ENCODE assay signal across 20 cellular contexts in genomic region chr5:82167372-82167771, GRCh38.
"Had no signal": no experiment of that assay in that cellular context is flagged by ENCODE, and none has a peak within 500 bp of the region (broad histone marks: within the 10 kb centered on the region; RNA-seq: fewer than 3 reads in every experiment).

No MANE protein-coding gene starts in this region.

- H3K36me3 ChIP-seq: ascending aorta, breast epithelium, prostate gland, suprapubic skin had no signal

- H3K9me3 ChIP-seq: ascending aorta, breast epithelium, prostate gland, suprapubic skin had no signal

- H3K27me3 Mint-ChIP-seq: activated naive CD4-positive, alpha-beta T cell treated with anti-CD3 and anti-CD28 coated beads, Interleukin-2, amount 10 ng/mL, durations not matched to agents 7 days and 5 days; dendritic cell treated with granulocyte-macrophage colony-stimulating factor and Interleukin-4, amounts not matched to agents 40 ng/mL and 50 ng/mL, for 4 days; type B pancreatic cell had no signal

- H3K4me3 Mint-ChIP-seq: activated naive CD4-positive, alpha-beta T cell treated with anti-CD3 and anti-CD28 coated beads, Interleukin-2, amount 10 ng/mL, durations not matched to agents 7 days and 5 days; dendritic cell treated with granulocyte-macrophage colony-stimulating factor and Interleukin-4, amounts not matched to agents 40 ng/mL and 50 ng/mL, for 4 days; nephron progenitor cell; type B pancreatic cell had no signal

- H3K27me3 ChIP-seq: ascending aorta, breast epithelium, suprapubic skin had no signal

- H3K27ac Mint-ChIP-seq: activated naive CD4-positive, alpha-beta T cell treated with anti-CD3 and anti-CD28 coated beads, Interleukin-2, amount 10 ng/mL, durations not matched to agents 7 days and 5 days; dendritic cell treated with granulocyte-macrophage colony-stimulating factor and Interleukin-4, amounts not matched to agents 40 ng/mL and 50 ng/mL, for 4 days; nephron progenitor cell; type B pancreatic cell had no signal

- H3K27ac ChIP-seq: ascending aorta, breast epithelium, prostate gland, suprapubic skin had no signal

- ATAC-seq: right cardiac atrium; stimulated activated naive CD8-positive, alpha-beta T cell treated with anti-CD3 and anti-CD28 coated beads, Interleukin-15, Interleukin-2, amounts not matched to agents 100 U/mL and 50 U/mL, for 24 hours had no signal

- FAIRE-seq: keratinocyte, small intestine had no signal

- H3K4me1 Mint-ChIP-seq: activated naive CD4-positive, alpha-beta T cell treated with anti-CD3 and anti-CD28 coated beads, Interleukin-2, amount 10 ng/mL, durations not matched to agents 7 days and 5 days had no signal

- H3K9me3 Mint-ChIP-seq: activated naive CD4-positive, alpha-beta T cell treated with anti-CD3 and anti-CD28 coated beads, Interleukin-2, amount 10 ng/mL, durations not matched to agents 7 days and 5 days; dendritic cell treated with granulocyte-macrophage colony-stimulating factor and Interleukin-4, amounts not matched to agents 40 ng/mL and 50 ng/mL, for 4 days; nephron progenitor cell; type B pancreatic cell had no signal

- H3K36me3 Mint-ChIP-seq: activated naive CD4-positive, alpha-beta T cell treated with anti-CD3 and anti-CD28 coated beads, Interleukin-2, amount 10 ng/mL, durations not matched to agents 7 days and 5 days had no signal

- H3K4me1 ChIP-seq: breast epithelium had no signal

- H3K4me3 ChIP-seq: ascending aorta, breast epithelium, prostate gland, suprapubic skin had no signal

- DNase-seq: activated CD4-positive, alpha-beta T cell treated with anti-CD3 and anti-CD28 coated beads for 1 hour; activated CD4-positive, alpha-beta T cell treated with anti-CD3 and anti-CD28 coated beads, Interleukin-2, amount 50 U/mL, for 4 hours; activated naive CD4-positive, alpha-beta T cell treated with anti-CD3 and anti-CD28 coated beads, Interleukin-2, amount 10 ng/mL, durations not matched to agents 7 days and 5 days; cerebellar nuclear complex; effector memory CD4-positive, alpha-beta T cell; foreskin fibroblast; hippocampal formation; nephron progenitor cell; right cardiac atrium; small intestine; stimulated activated CD4-positive, alpha-beta T cell treated with anti-CD3 and anti-CD28 coated beads, Interleukin-4, amount 100 ng/mL, for 4 hours; stimulated activated CD8-positive, alpha-beta memory T cell treated with anti-CD3 and anti-CD28 coated beads, Interleukin-4, amount 100 ng/mL, for 48 hours; stimulated activated naive CD8-positive, alpha-beta T cell treated with anti-CD3 and anti-CD28 coated beads, Interleukin-15, Interleukin-2, amounts not matched to agents 100 U/mL and 50 U/mL, for 24 hours had no signal
